Comparison of ENCODE assay signal across 25 cellular contexts in the genomic region with DNA sequence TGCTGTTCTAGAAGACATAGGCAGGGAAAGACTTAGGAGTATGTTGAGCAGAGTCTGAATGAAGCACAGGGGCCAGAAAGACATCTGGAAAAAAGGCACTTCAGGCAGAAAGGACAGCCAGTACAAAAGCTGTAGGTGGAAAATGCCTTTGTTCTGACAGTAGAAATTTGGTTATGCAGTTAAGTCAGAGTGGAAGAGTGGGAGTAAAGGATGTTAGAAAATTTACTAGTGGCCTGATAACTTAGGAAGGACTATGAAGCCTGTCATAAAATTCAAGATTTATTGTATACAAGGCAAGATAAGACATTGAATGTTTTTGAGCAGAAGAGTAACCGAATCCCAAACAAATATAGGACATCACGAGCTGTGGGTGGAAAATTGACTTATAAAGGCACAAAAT.
DNase-seq lines count a peak whose midpoint lies in the region; ATAC-seq, FAIRE-seq and TF ChIP-seq lines count a peak whose summit lies in the region.
"Had no signal": no experiment of that assay in that cellular context is flagged by ENCODE, and none has a peak within 500 bp of the region (broad histone marks: within the 10 kb centered on the region; RNA-seq: fewer than 3 reads in every experiment).

No MANE protein-coding gene starts in this region.

- no peak for TF ChIP-seq EP300 in tibial nerve (IDR thresholded peaks at IDR 0.05)

- no peak overlapping the region for H3K27ac Mint-ChIP-seq in neural progenitor cell
- H3K27ac Mint-ChIP-seq: CD14-positive monocyte; CD4-positive, alpha-beta T cell; CD8-positive, alpha-beta memory T cell had no signal

- H3K27me3 Mint-ChIP-seq in neural progenitor cell (ENCODE audit: insufficient read depth, low read depth): no peaks in the 10 kb centered on the region
- H3K27me3 Mint-ChIP-seq: CD4-positive, alpha-beta T cell; CD8-positive, alpha-beta memory T cell had no signal

- H3K4me1 ChIP-seq in IMR-90 (ENCODE audit: control insufficient read depth, insufficient read depth, low read length) (no peaks in the 10 kb centered on the region), adipocyte (ENCODE audit: control insufficient read depth, insufficient read depth, low read length) (no peaks in the 10 kb centered on the region), neural progenitor cell (no peaks in the 10 kb centered on the region), tibial nerve (no peaks in the 10 kb centered on the region)
- H3K4me1 ChIP-seq: A549; BE2C; BLaER1 treated with 17β-estradiol and CSF1 and Interleukin-3, amounts not matched to agents 10 nM and 100 nM had no signal

- H2AFZ ChIP-seq in IMR-90 (replicated peaks; ENCODE audit: low read length, poor library complexity) (no peak overlapping the region), neural progenitor cell (replicated peaks) (peak overlapping the region; percentile 1)
- H2AFZ ChIP-seq: GM23248 had no signal

- H3K9me3 Mint-ChIP-seq in neural progenitor cell: no peaks in the 10 kb centered on the region

- TF ChIP-seq RAD21 in IMR-90 (IDR thresholded peaks at IDR 0.05; ENCODE audit: low read length): no peak

- no peak overlapping the region for H4K8ac ChIP-seq in IMR-90 (ENCODE audit: low read depth in 2 of 2, low read length in 2 of 2)

- H3K79me1 ChIP-seq in IMR-90 (ENCODE audit: low read depth in 1 of 2, low read length in 2 of 2): no peaks in the 10 kb centered on the region

- H3K4me1 Mint-ChIP-seq in neural progenitor cell: no peaks in the 10 kb centered on the region
- H3K4me1 Mint-ChIP-seq: CD14-positive monocyte; CD8-positive, alpha-beta memory T cell had no signal

- no TSS peak for BruUV-seq in IMR-90 (replicated peaks; lab: Mats Ljungman, UMichigan)

- no peaks in the 10 kb centered on the region for H3K36me3 Mint-ChIP-seq in neural progenitor cell
- H3K36me3 Mint-ChIP-seq: CD14-positive monocyte; CD8-positive, alpha-beta memory T cell had no signal

- H3K9ac ChIP-seq in IMR-90 (ENCODE audit: low read depth, low read length) (no peak overlapping the region), adipocyte (ENCODE audit: low read length) (no peak overlapping the region), neural progenitor cell (no peak overlapping the region)
- H3K9ac ChIP-seq: BLaER1 treated with 17β-estradiol and CSF1 and Interleukin-3, amounts not matched to agents 10 nM and 100 nM; GM23248 had no signal

- no peak for DNase-seq in D721Med (ENCODE audit: insufficient read length, low spot score)
- DNase-seq in IMR-90: peak; percentile 33
- peak; percentile 3 for DNase-seq in adipocyte (ENCODE audit: low read depth)
- no peak for DNase-seq in neural progenitor cell (ENCODE audit: low spot score)
- DNase-seq in GM19238 (ENCODE audit: insufficient read length, low spot score): no peak
- DNase-seq in tibial nerve (ENCODE audit: low spot score in 2 of 2): no peak
- DNase-seq: 8988T; ACHN; AML-193; BE2C; CD4-positive, alpha-beta T cell; CD8-positive, alpha-beta memory T cell; DMS53; DMS79 treated with DMSO at 0.1 percent for 48 hours; GF-D8; GM23248; H7; HCEC 1CT had no signal

- dilution Hi-C loops in IMR-90 (cut with HindIII; ENCODE audit: low sequenced_read_pairs, unreplicated experiment): no loop called here

- H3K23ac ChIP-seq in IMR-90 (ENCODE audit: low read depth, low read length): no peak overlapping the region

- no peak overlapping the region for H3K56ac ChIP-seq in IMR-90 (ENCODE audit: extremely low read depth, insufficient read depth, low read length)

- TF ChIP-seq CTCF in D721Med (IDR thresholded peaks at IDR 0.05; ENCODE audit: insufficient read depth, missing control alignments): no peak
- no peak for TF ChIP-seq CTCF in IMR-90 (conservative IDR thresholded peaks at IDR 0.05; ENCODE audit: low read depth, low read length)
- TF ChIP-seq CTCF in neural progenitor cell (IDR thresholded peaks at IDR 0.05): no peak
- TF ChIP-seq CTCF in tibial nerve (IDR thresholded peaks at IDR 0.05): no peak

- H2BK20ac ChIP-seq in IMR-90 (ENCODE audit: low read depth, low read length): no peak overlapping the region

- POLR2A ChIA-PET in IMR-90 (lab: Charles Lee; ENCODE audit: unreplicated experiment): no interaction called here

- in situ Hi-C loops in IMR-90 (cut with MboI; ENCODE audit: low sequenced_read_pairs): no loop called here

- no peak overlapping the region for H2AK9ac ChIP-seq in IMR-90 (replicated peaks; ENCODE audit: low read depth, low read length, poor library complexity)

- peak; percentile 64 for FAIRE-seq in D721Med (lab: Jason Lieb, UNC)
- FAIRE-seq: A549, GM12891, GM18507, H1 had no signal

- no peaks in the 10 kb centered on the region for H3K9me1 ChIP-seq in IMR-90 (ENCODE audit: insufficient read depth, low read length)

- intact Hi-C loops in IMR-90 (cut with micrococcal nuclease): no loop called here

- H4K20me1 ChIP-seq in IMR-90 (ENCODE audit: insufficient read depth, low read length) (no peaks in the 10 kb centered on the region), neural progenitor cell (ENCODE audit: low read depth) (no peaks in the 10 kb centered on the region)
- H4K20me1 ChIP-seq: BLaER1 treated with 17β-estradiol and CSF1 and Interleukin-3, amounts not matched to agents 10 nM and 100 nM had no signal

- no CpG with 5 or more reads among the region's 2 CpGs for WGBS in IMR-90 (ENCODE audit: extremely low coverage in 2 of 2, insufficient read length in 1 of 2), 2 experiments
- 82 to 89% methylated on average over 2 of the region's 2 CpGs for WGBS in tibial nerve, 2 donors

- H3K4me2 ChIP-seq in IMR-90 (ENCODE audit: low read depth, low read length) (no peak overlapping the region), neural progenitor cell (no peak overlapping the region)
- H3K4me2 ChIP-seq: A549; BLaER1 treated with 17β-estradiol and CSF1 and Interleukin-3, amounts not matched to agents 10 nM and 100 nM had no signal

- H3K27ac ChIP-seq in IMR-90 (ENCODE audit: insufficient read depth, low read length): no peak overlapping the region
- no peak overlapping the region for H3K27ac ChIP-seq in neural progenitor cell
- no peak overlapping the region for H3K27ac ChIP-seq in tibial nerve
- H3K27ac ChIP-seq: A549; BLaER1 treated with 17β-estradiol and CSF1 and Interleukin-3, amounts not matched to agents 10 nM and 100 nM; GM23248 had no signal

- H4K91ac ChIP-seq in IMR-90 (ENCODE audit: insufficient read depth, low read depth, low read length): no peak overlapping the region

- H3K79me2 ChIP-seq in neural progenitor cell (ENCODE audit: low read depth): no peaks in the 10 kb centered on the region

- no peak overlapping the region for H2BK15ac ChIP-seq in IMR-90 (ENCODE audit: low read depth, low read length)

- no peak overlapping the region for H3K4ac ChIP-seq in IMR-90 (ENCODE audit: low read depth, low read length)

- no peak overlapping the region for H3K4me3 Mint-ChIP-seq in neural progenitor cell
- H3K4me3 Mint-ChIP-seq: CD14-positive monocyte; CD4-positive, alpha-beta T cell; CD8-positive, alpha-beta memory T cell had no signal

- TF ChIP-seq POLR2A in IMR-90 (IDR thresholded peaks at IDR 0.05; ENCODE audit: low read depth, low read length) (no peak), tibial nerve (IDR thresholded peaks at IDR 0.05) (no peak)

- no peak overlapping the region for H4K5ac ChIP-seq in IMR-90 (ENCODE audit: low read depth, low read length)

- no peak overlapping the region for H2BK5ac ChIP-seq in IMR-90 (ENCODE audit: low read depth, low read length, poor library complexity, severe bottlenecking)

- no peak overlapping the region for H2BK120ac ChIP-seq in IMR-90 (ENCODE audit: low read depth, low read length)

- H3K14ac ChIP-seq in IMR-90 (replicated peaks; ENCODE audit: low read depth, low read length): no peak overlapping the region

- H3K4me3 ChIP-seq in IMR-90 (ENCODE audit: insufficient read depth, low read depth, low read length): no peak overlapping the region
- H3K4me3 ChIP-seq in adipocyte (ENCODE audit: low read length): no peak overlapping the region
- no peak overlapping the region for H3K4me3 ChIP-seq in neural progenitor cell
- no peak overlapping the region for H3K4me3 ChIP-seq in tibial nerve
- H3K4me3 ChIP-seq: A549; BLaER1 treated with 17β-estradiol and CSF1 and Interleukin-3, amounts not matched to agents 10 nM and 100 nM; GM23248 had no signal

- H3K18ac ChIP-seq in IMR-90 (ENCODE audit: low read depth, low read length): no peak overlapping the region

- CTCF ChIA-PET in IMR-90 (lab: Yijun Ruan, JAX): no interaction called here

- no peaks in the 10 kb centered on the region for H3K36me3 ChIP-seq in IMR-90 (ENCODE audit: control insufficient read depth, insufficient read depth, low read length)
- H3K36me3 ChIP-seq in adipocyte (ENCODE audit: control insufficient read depth, insufficient read depth, low read length, severe bottlenecking): no peaks in the 10 kb centered on the region
- no peaks in the 10 kb centered on the region for H3K36me3 ChIP-seq in neural progenitor cell
- no peaks in the 10 kb centered on the region for H3K36me3 ChIP-seq in tibial nerve
- H3K36me3 ChIP-seq: BE2C; BLaER1 treated with 17β-estradiol and CSF1 and Interleukin-3, amounts not matched to agents 10 nM and 100 nM had no signal

- H3K9me3 ChIP-seq in IMR-90 (ENCODE audit: control insufficient read depth, insufficient read depth, low read length) (no peaks in the 10 kb centered on the region), adipocyte (ENCODE audit: control insufficient read depth, low read length) (no peaks in the 10 kb centered on the region), neural progenitor cell (ENCODE audit: low read depth) (no peaks in the 10 kb centered on the region), tibial nerve (no peaks in the 10 kb centered on the region)
- H3K9me3 ChIP-seq: A549, BE2C had no signal

- no peaks in the 10 kb centered on the region for H3K27me3 ChIP-seq in IMR-90 (ENCODE audit: control insufficient read depth, insufficient read depth, low read length)
- no peaks in the 10 kb centered on the region for H3K27me3 ChIP-seq in adipocyte (replicated peaks; ENCODE audit: control insufficient read depth, insufficient read depth, low read length)
- H3K27me3 ChIP-seq in neural progenitor cell: no peaks in the 10 kb centered on the region
- no peaks in the 10 kb centered on the region for H3K27me3 ChIP-seq in tibial nerve
- H3K27me3 ChIP-seq: BE2C; BLaER1 treated with 17β-estradiol and CSF1 and Interleukin-3, amounts not matched to agents 10 nM and 100 nM had no signal

- H2AK5ac ChIP-seq in IMR-90 (ENCODE audit: low read depth, low read length): no peak overlapping the region

- ATAC-seq in IMR-90 (ENCODE audit: low read depth) (no peak), GM21447 (IDR thresholded peaks at IDR 0.05; ENCODE audit: unreplicated experiment) (no peak)
- ATAC-seq: A549 had no signal

- H3F3A ChIP-seq in neural progenitor cell (ENCODE audit: low read depth): no peaks in the 10 kb centered on the region

TF ChIP-seq in IMR-90, 13 proteins besides CTCF, POLR2A, EP300 and RAD21 (continues in another document):
- no peak for TF ChIP-seq NFE2L2 (IDR thresholded peaks at IDR 0.05; ENCODE audit: low read depth, low read length)
- no peak for TF ChIP-seq MAZ (IDR thresholded peaks at IDR 0.05; ENCODE audit: borderline replicate concordance, low read depth, low read length)
- no peak for TF ChIP-seq RFX5 (IDR thresholded peaks at IDR 0.05; ENCODE audit: low read depth, low read length)
- no peak for TF ChIP-seq SMC3 (IDR thresholded peaks at IDR 0.05; ENCODE audit: low read depth, low read length)

Comparison
In these comparisons a context has a peak if more than half of its experiments do, and no peak if none do; other contexts are left out.
1. DNase-seq: peak in IMR-90 (single experiment) and adipocyte (single experiment); none in D721Med (single experiment), neural progenitor cell (single experiment), GM19238 (single experiment) and tibial nerve (0 of 2).